Comparison of ENCODE assay signal across 10 cellular contexts in genomic region chr7:36600869-36601530, GRCh38.
DNase-seq lines count a peak whose midpoint lies in the region; ATAC-seq, FAIRE-seq and TF ChIP-seq lines count a peak whose summit lies in the region.
"Had no signal": no experiment of that assay in that cellular context is flagged by ENCODE, and none has a peak within 500 bp of the region (broad histone marks: within the 10 kb centered on the region; RNA-seq: fewer than 3 reads in every experiment).

No MANE protein-coding gene starts in this region.

- FAIRE-seq in HTR-8/SVneo (lab: Jason Lieb, UNC), result no peak

- TF ChIP-seq CTCF in mammary epithelial cell (conservative IDR thresholded peaks at IDR 0.05 in 1 of 2, IDR thresholded peaks at IDR 0.05 in 1 of 2; ENCODE audit: extremely low read depth in 1 of 2, insufficient read depth in 1 of 2, low read depth in 1 of 2, low read length in 2 of 2) (no peak), gastroesophageal sphincter (IDR thresholded peaks at IDR 0.05) (no peak)

- H3K36me3 ChIP-seq in mammary epithelial cell (ENCODE audit: insufficient read depth, low read length), result no peaks in the 10 kb centered on the region
- H3K36me3 ChIP-seq in mesenchymal stem cell (ENCODE audit: control insufficient read depth in 1 of 2, insufficient read depth in 2 of 2, low read depth in 1 of 2, low read length in 2 of 2), result no peaks in the 10 kb centered on the region
- H3K36me3 ChIP-seq in gastroesophageal sphincter, result no peaks in the 10 kb centered on the region

- H3K4me3 ChIP-seq in mammary epithelial cell (replicated peaks in 1 of 3; ENCODE audit: insufficient read depth in 1 of 3, low read depth in 2 of 3, low read length in 3 of 3) (no peak overlapping the region), mesenchymal stem cell (ENCODE audit: insufficient read depth in 1 of 2, low read depth in 1 of 2, low read length in 2 of 2) (no peak overlapping the region), gastroesophageal sphincter (no peak overlapping the region)

- peak; percentile 81 for DNase-seq in Caki2 (ENCODE audit: low read depth)
- peak; percentile 32 for DNase-seq in HTR-8/SVneo (ENCODE audit: insufficient read length, low spot score)
- DNase-seq in mammary epithelial cell, result peak; percentile 89
- peak; percentile 34 for DNase-seq in mesenchymal stem cell
- DNase-seq in NAMALWA (ENCODE audit: low spot score), result no peak
- no peak for DNase-seq in NCI-H2081 (lab: John Stamatoyannopoulos, UW)
- DNase-seq: activated CD4-positive, alpha-beta T cell treated with anti-CD3 and anti-CD28 coated beads, Interleukin-2, amount 50 U/mL, for 1 hour; effector CD4-positive, alpha-beta T cell had no signal

- no peak overlapping the region for H2BK12ac ChIP-seq in mesenchymal stem cell (ENCODE audit: low read length in 2 of 2)

- TF ChIP-seq POLR2A in gastroesophageal sphincter (IDR thresholded peaks at IDR 0.05), result no peak

- no peak overlapping the region for H2BK15ac ChIP-seq in mesenchymal stem cell (ENCODE audit: low read depth, poor library complexity, severe bottlenecking)

- H3K4me1 ChIP-seq in mammary epithelial cell (ENCODE audit: insufficient read depth, low read length) (peaks cover 36% of the 10 kb centered on the region), mesenchymal stem cell (ENCODE audit: control insufficient read depth, insufficient read depth, low read depth, low read length) (peaks cover 7% of the 10 kb centered on the region), gastroesophageal sphincter (no peaks in the 10 kb centered on the region)

- H2BK120ac ChIP-seq in mesenchymal stem cell (ENCODE audit: low read depth, low read length), result no peak overlapping the region

- dilution Hi-C loops in mammary epithelial cell (cut with HindIII; ENCODE audit: low sequenced_read_pairs), result no loop called here

- no peak overlapping the region for H3K4ac ChIP-seq in mesenchymal stem cell (ENCODE audit: low read depth in 1 of 2, low read length in 2 of 2)

- no TSS peak for BruUV-seq in mammary epithelial cell (replicated peaks; lab: Mats Ljungman, UMichigan)

- no peak overlapping the region for H3K14ac ChIP-seq in mesenchymal stem cell (ENCODE audit: low read length in 2 of 2)

- H3K18ac ChIP-seq in mesenchymal stem cell (ENCODE audit: low read depth in 1 of 2, low read length in 2 of 2), result no peak overlapping the region

- no peaks in the 10 kb centered on the region for H3K9me3 ChIP-seq in mammary epithelial cell (replicated peaks; ENCODE audit: insufficient read depth, low read length)
- H3K9me3 ChIP-seq in mesenchymal stem cell (ENCODE audit: control insufficient read depth, low read length), result no peaks in the 10 kb centered on the region
- no peaks in the 10 kb centered on the region for H3K9me3 ChIP-seq in gastroesophageal sphincter

- H3K79me1 ChIP-seq in mesenchymal stem cell (replicated peaks; ENCODE audit: low read length, poor library complexity, severe bottlenecking), result no peaks in the 10 kb centered on the region

- WGBS in mammary epithelial cell (ENCODE audit: low coverage, missing lambda C conversion rate), result 80% methylated on average over 5 of the region's 5 CpGs
- WGBS in mesenchymal stem cell, result 71% methylated on average over 3 of the region's 5 CpGs
- 26 to 31% methylated on average over 4 of the region's 5 CpGs for WGBS in gastroesophageal sphincter (ENCODE audit: low coverage in 1 of 2), 2 donors

- no peaks in the 10 kb centered on the region for H4K20me1 ChIP-seq in mammary epithelial cell (ENCODE audit: insufficient read depth, low read length)

- in situ Hi-C loops in Caki2 (cut with HindIII; ENCODE audit: low pct_unique_long_range_greater_than_20kb, low sequenced_read_pairs) (no loop called here), mammary epithelial cell (cut with MboI; ENCODE audit: low sequenced_read_pairs in 2 of 2) (no loop called here)

- no peak overlapping the region for H2BK5ac ChIP-seq in mesenchymal stem cell (ENCODE audit: low read depth, low read length, poor library complexity, severe bottlenecking)

- no peak overlapping the region for H4K91ac ChIP-seq in mesenchymal stem cell (ENCODE audit: low read length)

- no peaks in the 10 kb centered on the region for H3K79me2 ChIP-seq in mammary epithelial cell (ENCODE audit: insufficient read depth, low read length)

- no peak overlapping the region for H2AK5ac ChIP-seq in mesenchymal stem cell (ENCODE audit: low read length, severe bottlenecking)

- H3K23ac ChIP-seq in mesenchymal stem cell (ENCODE audit: low read length in 2 of 2), result no peak overlapping the region

- ATAC-seq in HG03139 (IDR thresholded peaks at IDR 0.05; ENCODE audit: unreplicated experiment) (no peak), gastroesophageal sphincter (no peak)

- H3K4me2 ChIP-seq in mammary epithelial cell (ENCODE audit: insufficient read depth, low read depth, low read length), result peak overlapping the region; percentile 30
- no peak overlapping the region for H3K4me2 ChIP-seq in mesenchymal stem cell (ENCODE audit: low read length, poor library complexity, severe bottlenecking)

- CTCF ChIA-PET in mammary epithelial cell (lab: Charles Lee; ENCODE audit: low non-redundant PET), result no interaction called here

- no peaks in the 10 kb centered on the region for H3K27me3 ChIP-seq in mammary epithelial cell (ENCODE audit: insufficient read depth, low read length)
- no peaks in the 10 kb centered on the region for H3K27me3 ChIP-seq in mesenchymal stem cell (ENCODE audit: control insufficient read depth in 1 of 2, insufficient read depth in 1 of 2, low read length in 2 of 2)
- H3K27me3 ChIP-seq in gastroesophageal sphincter, result no peaks in the 10 kb centered on the region

- H3K27ac ChIP-seq in mammary epithelial cell (ENCODE audit: insufficient read depth, low read depth, low read length) (peak overlapping the region; percentile 33), mesenchymal stem cell (ENCODE audit: low read length, poor library complexity, severe bottlenecking) (no peak overlapping the region), gastroesophageal sphincter (no peak overlapping the region)

- H4K8ac ChIP-seq in mesenchymal stem cell (ENCODE audit: low read length), result no peak overlapping the region

- TF ChIP-seq EP300 in gastroesophageal sphincter (IDR thresholded peaks at IDR 0.05), result no peak

- no peak overlapping the region for H2AFZ ChIP-seq in mammary epithelial cell (ENCODE audit: low read depth, low read length)
- H2AFZ ChIP-seq in mesenchymal stem cell (ENCODE audit: low read depth, low read length), result no peak overlapping the region

- H3K9ac ChIP-seq in mammary epithelial cell (ENCODE audit: insufficient read depth, low read length), result no peak overlapping the region
- no peak overlapping the region for H3K9ac ChIP-seq in mesenchymal stem cell (ENCODE audit: low read length)

- intact Hi-C loops in mammary epithelial cell (cut with micrococcal nuclease), result loop anchor here (10.0 kb wide), 1 partner anchor 106 kb away; no protein-coding TSS in a partner anchor

Comparison
In these comparisons a context has a peak if more than half of its experiments do, and no peak if none do; other contexts are left out.
1. DNase-seq: peak in Caki2 (single experiment), HTR-8/SVneo (single experiment), mammary epithelial cell (single experiment) and mesenchymal stem cell (single experiment); none in NAMALWA (single experiment) and NCI-H2081 (0 of 2).